In the genomic region with DNA sequence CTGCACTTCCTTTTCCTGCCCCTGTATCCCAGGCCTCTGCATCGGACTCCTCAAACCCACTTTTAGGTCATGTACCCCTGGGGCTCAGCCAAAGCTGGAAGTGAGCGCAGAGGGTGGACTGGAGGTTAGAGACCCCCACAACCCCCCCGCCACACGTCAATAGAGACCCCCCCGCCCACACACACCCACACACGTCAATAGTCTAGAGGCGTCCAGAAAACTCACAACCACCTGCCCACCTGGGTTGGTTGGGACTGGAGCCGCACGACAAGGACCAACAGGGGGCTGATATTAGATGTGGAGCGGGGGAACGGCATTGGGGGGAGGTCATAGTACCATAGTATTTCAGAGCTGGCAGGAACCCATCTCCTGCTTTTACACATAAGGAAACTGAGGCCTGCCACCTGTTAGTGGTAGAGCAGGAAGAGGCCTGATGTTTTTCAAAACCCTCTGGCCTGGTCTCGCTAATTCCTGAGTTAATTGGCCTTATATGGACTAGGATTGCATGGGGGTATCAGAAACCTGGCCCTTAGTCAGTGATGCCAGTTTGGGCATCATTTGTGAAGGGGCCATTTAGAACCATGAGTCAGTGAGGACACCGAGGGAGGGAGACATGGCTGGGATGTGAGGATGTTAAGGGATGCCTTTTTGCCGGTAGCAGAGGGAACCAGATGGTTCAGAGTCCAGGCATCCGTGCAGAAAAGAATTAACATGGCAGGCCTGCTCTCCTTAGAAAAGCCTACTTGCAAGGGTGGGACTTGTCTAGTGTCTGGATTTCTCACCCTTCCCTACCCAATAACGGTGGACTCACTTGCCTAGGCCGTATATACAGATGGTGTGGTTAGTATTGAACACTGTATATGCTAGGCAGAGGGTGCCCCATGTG, we compare ENCODE assay signal across 8 cellular contexts. TPM values are rescaled to one million over a fixed set of nuclear protein-coding genes. Genes with fewer than 3 reads are reported as not detected.
DNase-seq lines count a peak whose midpoint lies in the region; ATAC-seq, FAIRE-seq and TF ChIP-seq lines count a peak whose summit lies in the region.

No MANE protein-coding gene starts in this region.

- no peak for DNase-seq in cardiac muscle cell (ENCODE audit: low read depth in 1 of 2, low spot score in 1 of 2)
- no peak for DNase-seq in cardiac septum (ENCODE audit: low spot score)
- no peak for DNase-seq in astrocyte (ENCODE audit: low read depth)
- no peak for DNase-seq in lung (ENCODE audit: low spot score)
- no peak for DNase-seq in upper lobe of right lung
- DNase-seq in RCC 7860 (ENCODE audit: low spot score), result no peak

- peaks cover 4% of the 10 kb centered on the region for H3K27me3 Mint-ChIP-seq in astrocyte (ENCODE audit: low read depth, unreplicated experiment)

- no peaks in the 10 kb centered on the region for H3K4me1 ChIP-seq in cardiac muscle cell (ENCODE audit: low read depth)
- peaks cover 10% of the 10 kb centered on the region for H3K4me1 ChIP-seq in astrocyte (ENCODE audit: insufficient read depth, low read length)
- H3K4me1 ChIP-seq in lung (ENCODE audit: control insufficient read depth in 2 of 2, insufficient read depth in 2 of 2, low read length in 2 of 2), result peaks cover 0 to 13% of the 10 kb centered on the region in 2 donors
- H3K4me1 ChIP-seq in upper lobe of right lung, result peaks cover 9% of the 10 kb centered on the region

- no peak overlapping the region for H3K27ac Mint-ChIP-seq in astrocyte (ENCODE audit: unreplicated experiment)

- H2AFZ ChIP-seq in astrocyte (ENCODE audit: low read depth, low read length), result peak overlapping the region; percentile 75

- H3K27me3 ChIP-seq in cardiac muscle cell (no peaks in the 10 kb centered on the region), astrocyte (ENCODE audit: insufficient read depth, low read length) (no peaks in the 10 kb centered on the region), lung (ENCODE audit: control insufficient read depth, insufficient read depth) (no peaks in the 10 kb centered on the region), upper lobe of right lung (no peaks in the 10 kb centered on the region)

- H3K27ac ChIP-seq in cardiac muscle cell (no peak overlapping the region), astrocyte (ENCODE audit: low read depth, low read length) (no peak overlapping the region), lung (ENCODE audit: low read depth in 1 of 2, low read length in 1 of 2) (peak overlapping the region; percentile 61 to 91), upper lobe of right lung (peak overlapping the region; percentile 75)

- H3K9me3 ChIP-seq in cardiac muscle cell (ENCODE audit: low read depth), result no peaks in the 10 kb centered on the region
- H3K9me3 ChIP-seq in astrocyte (ENCODE audit: insufficient read depth, low read depth, low read length), result no peaks in the 10 kb centered on the region
- no peaks in the 10 kb centered on the region for H3K9me3 ChIP-seq in lung (ENCODE audit: control insufficient read depth in 2 of 2, insufficient read depth in 1 of 2, low read length in 1 of 2)
- no peaks in the 10 kb centered on the region for H3K9me3 ChIP-seq in upper lobe of right lung

- peaks cover 11% of the 10 kb centered on the region for H3K79me2 ChIP-seq in astrocyte (ENCODE audit: insufficient read depth, low read length)

- H3K4me2 ChIP-seq in astrocyte (ENCODE audit: low read length), result peak overlapping the region; percentile 97

- H3K4me1 Mint-ChIP-seq in astrocyte (ENCODE audit: low read depth, unreplicated experiment), result peaks cover 16% of the 10 kb centered on the region

- WGBS in lung, 2 donors, result 69 to 76% methylated on average over 17 of the region's 17 CpGs

- H3K4me3 Mint-ChIP-seq in astrocyte (ENCODE audit: unreplicated experiment), result peak overlapping the region; percentile 84

- FAIRE-seq in astrocyte (lab: Jason Lieb, UNC), result no peak
- FAIRE-seq in RCC 7860 (lab: Jason Lieb, UNC), result no peak

- H3K9me3 Mint-ChIP-seq in astrocyte (ENCODE audit: unreplicated experiment), result no peaks in the 10 kb centered on the region

- intact Hi-C loops in cardiac septum (cut with DNase I) (loop anchor here (2.0 to 5.0 kb wide), 2 partner anchors 19 to 142 kb away; a partner anchor contains a TSS), upper lobe of right lung (cut with DNase I) (no loop called here)

- H3K4me3 ChIP-seq in cardiac muscle cell (peak overlapping the region; percentile 69), astrocyte (ENCODE audit: insufficient read depth, low read depth, low read length) (peak overlapping the region; percentile 69), lung (peak overlapping the region; percentile 68), upper lobe of right lung (peak overlapping the region; percentile 67)

- ATAC-seq in lung (ENCODE audit: insufficient read depth, low FRiP score), result no peak
- ATAC-seq in upper lobe of right lung, result no peak
- no peak for ATAC-seq in GM21360 (IDR thresholded peaks at IDR 0.05; ENCODE audit: unreplicated experiment)
- no peak for ATAC-seq in HG03521 (IDR thresholded peaks at IDR 0.05; ENCODE audit: unreplicated experiment)

- peak overlapping the region; percentile 85 for H3K9ac ChIP-seq in astrocyte (ENCODE audit: low read length)

- TF ChIP-seq CTCF in cardiac muscle cell (IDR thresholded peaks at IDR 0.05; ENCODE audit: low read depth, low read length), result no peak
- no peak for TF ChIP-seq CTCF in astrocyte (IDR thresholded peaks at IDR 0.05; ENCODE audit: insufficient read depth, low read depth, low read length)
- TF ChIP-seq CTCF in lung (IDR thresholded peaks at IDR 0.05; ENCODE audit: control extremely low read depth, extremely low read depth), result no peak
- TF ChIP-seq CTCF in upper lobe of right lung (IDR thresholded peaks at IDR 0.05), result no peak

- H3K36me3 ChIP-seq in cardiac muscle cell (no peaks in the 10 kb centered on the region), astrocyte (ENCODE audit: insufficient read depth, low read length) (no peaks in the 10 kb centered on the region), lung (ENCODE audit: control insufficient read depth in 2 of 2, insufficient read depth in 2 of 2, low read length in 2 of 2) (no peaks in the 10 kb centered on the region), upper lobe of right lung (no peaks in the 10 kb centered on the region)

- peaks cover 32% of the 10 kb centered on the region for H4K20me1 ChIP-seq in astrocyte (ENCODE audit: insufficient read depth, low read length)

- H3K36me3 Mint-ChIP-seq in astrocyte (ENCODE audit: low read depth, unreplicated experiment), result peaks cover 3% of the 10 kb centered on the region

RNA-seq across cellular contexts. Expression of a gene that starts 1.1 kb away (rescaled TPM):
- total RNA-seq in cardiac muscle cell (23.7 and 33.7 TPM in 2 replicates), cardiac septum (116 TPM), astrocyte (34.4 and 38.8 TPM in 2 replicates), lung (10 to 100 TPM; 27.1 to 52.8 TPM), upper lobe of right lung (45.6 TPM)
- polyA plus RNA-seq in cardiac muscle cell (34.6 and 48.3 TPM in 2 replicates), lung (10 to 100 TPM; 34.1 to 94.7 TPM)

RNA-seq across cellular contexts. Expression of a gene that starts 19.1 kb away (rescaled TPM):
- total RNA-seq in cardiac muscle cell (5.8 and 8.5 TPM in 2 replicates), cardiac septum (1.8 TPM), astrocyte (16.9 and 18.8 TPM in 2 replicates), lung (1 to 10 TPM; 6.5 to 7.2 TPM), upper lobe of right lung (9.7 TPM)
- polyA plus RNA-seq in cardiac muscle cell (9.5 and 9.6 TPM in 2 replicates), lung (1 to 10 TPM; 2.8 to 8.1 TPM)

Comparison
In these comparisons a context has a peak if more than half of its experiments do, and no peak if none do; other contexts are left out.
1. H3K27ac ChIP-seq: peak in lung (2 of 2) and upper lobe of right lung (single experiment); none in cardiac muscle cell (single experiment) and astrocyte (single experiment).
2. Peak in every context shown above with its lines, with median percentiles within 50 percentile points of each other: H3K4me3 ChIP-seq.